Comparison of ENCODE assay signal across 19 cellular contexts in genomic region chr12:55915481-55915856, GRCh38. TPM values are rescaled to one million over a fixed set of nuclear protein-coding genes. Genes with fewer than 3 reads are reported as not detected.
A peak's percentile ranks its signal among the peaks of the same experiment; 100 is the strongest.
DNase-seq lines count a peak whose midpoint lies in the region; ATAC-seq lines count a peak whose summit lies in the region.
"Had no signal": no experiment of that assay in that cellular context is flagged by ENCODE, and none has a peak within 500 bp of the region (broad histone marks: within the 10 kb centered on the region; RNA-seq: fewer than 3 reads in every experiment).

No MANE protein-coding gene starts in this region.

- no peaks in the 10 kb centered on the region for H3K27me3 Mint-ChIP-seq in activated naive CD4-positive, alpha-beta T cell treated with anti-CD3 and anti-CD28 coated beads for 36 hours (ENCODE audit: low read depth)
- H3K27me3 Mint-ChIP-seq in activated CD8-positive, alpha-beta T cell treated with anti-CD3 and anti-CD28 coated beads, Interleukin-2, amount 10 ng/mL, durations not matched to agents 7 days and 5 days (ENCODE audit: low read depth), result no peaks in the 10 kb centered on the region

- ATAC-seq in activated CD8-positive, alpha-beta T cell treated with anti-CD3 and anti-CD28 coated beads, Interleukin-2, amount 10 ng/mL, durations not matched to agents 7 days and 5 days, result no peak
- ATAC-seq in stimulated activated effector memory CD8-positive, alpha-beta T cell treated with anti-CD3 and anti-CD28 coated beads, Interleukin-12 subunit alpha, Interleukin-12 subunit beta, amount 100 ng/mL, for 72 hours, result no peak
- ATAC-seq in HG02981 (IDR thresholded peaks at IDR 0.05; ENCODE audit: unreplicated experiment), result no peak
- no peak for ATAC-seq in HG02840 (IDR thresholded peaks at IDR 0.05; ENCODE audit: low FRiP score, unreplicated experiment)
- ATAC-seq: left cardiac atrium had no signal

- peaks cover 25% of the 10 kb centered on the region for H3K36me3 Mint-ChIP-seq in activated naive CD4-positive, alpha-beta T cell treated with anti-CD3 and anti-CD28 coated beads for 36 hours (ENCODE audit: low read depth)
- peaks cover 40% of the 10 kb centered on the region for H3K36me3 Mint-ChIP-seq in activated CD8-positive, alpha-beta T cell treated with anti-CD3 and anti-CD28 coated beads, Interleukin-2, amount 10 ng/mL, durations not matched to agents 7 days and 5 days (ENCODE audit: low read depth)
- peaks cover 77% of the 10 kb centered on the region for H3K36me3 Mint-ChIP-seq in stimulated activated effector memory CD8-positive, alpha-beta T cell treated with anti-CD3 and anti-CD28 coated beads, Interleukin-12 subunit alpha, Interleukin-12 subunit beta, amount 100 ng/mL, for 72 hours

- intact Hi-C loops in activated naive CD4-positive, alpha-beta T cell treated with anti-CD3 and anti-CD28 coated beads for 36 hours (cut with micrococcal nuclease), result loop anchor here (1.0 kb wide), 1 partner anchor 10 kb away; no protein-coding TSS in a partner anchor

- peak overlapping the region; percentile 54 for H3K27ac Mint-ChIP-seq in activated naive CD4-positive, alpha-beta T cell treated with anti-CD3 and anti-CD28 coated beads for 36 hours
- H3K27ac Mint-ChIP-seq in activated CD8-positive, alpha-beta T cell treated with anti-CD3 and anti-CD28 coated beads, Interleukin-2, amount 10 ng/mL, durations not matched to agents 7 days and 5 days, result peak overlapping the region; percentile 15
- peak overlapping the region; percentile 68 for H3K27ac Mint-ChIP-seq in stimulated activated effector memory CD8-positive, alpha-beta T cell treated with anti-CD3 and anti-CD28 coated beads, Interleukin-12 subunit alpha, Interleukin-12 subunit beta, amount 100 ng/mL, for 72 hours
- H3K27ac Mint-ChIP-seq: endodermal cell, mesothelial cell of epicardium had no signal

- no peak overlapping the region for H3K4me3 Mint-ChIP-seq in activated naive CD4-positive, alpha-beta T cell treated with anti-CD3 and anti-CD28 coated beads for 36 hours
- H3K4me3 Mint-ChIP-seq in activated CD8-positive, alpha-beta T cell treated with anti-CD3 and anti-CD28 coated beads, Interleukin-2, amount 10 ng/mL, durations not matched to agents 7 days and 5 days, result no peak overlapping the region
- no peak overlapping the region for H3K4me3 Mint-ChIP-seq in stimulated activated effector memory CD8-positive, alpha-beta T cell treated with anti-CD3 and anti-CD28 coated beads, Interleukin-12 subunit alpha, Interleukin-12 subunit beta, amount 100 ng/mL, for 72 hours
- H3K4me3 Mint-ChIP-seq: endodermal cell, mesothelial cell of epicardium had no signal

- H3K4me1 Mint-ChIP-seq in activated naive CD4-positive, alpha-beta T cell treated with anti-CD3 and anti-CD28 coated beads for 36 hours (ENCODE audit: low read depth), result peaks cover 40% of the 10 kb centered on the region
- peaks cover 35% of the 10 kb centered on the region for H3K4me1 Mint-ChIP-seq in activated CD8-positive, alpha-beta T cell treated with anti-CD3 and anti-CD28 coated beads, Interleukin-2, amount 10 ng/mL, durations not matched to agents 7 days and 5 days (ENCODE audit: low read depth)
- peaks cover 30% of the 10 kb centered on the region for H3K4me1 Mint-ChIP-seq in stimulated activated effector memory CD8-positive, alpha-beta T cell treated with anti-CD3 and anti-CD28 coated beads, Interleukin-12 subunit alpha, Interleukin-12 subunit beta, amount 100 ng/mL, for 72 hours
- H3K4me1 Mint-ChIP-seq: mesothelial cell of epicardium had no signal

- H3K9me3 Mint-ChIP-seq in activated naive CD4-positive, alpha-beta T cell treated with anti-CD3 and anti-CD28 coated beads for 36 hours, result no peaks in the 10 kb centered on the region
- no peaks in the 10 kb centered on the region for H3K9me3 Mint-ChIP-seq in activated CD8-positive, alpha-beta T cell treated with anti-CD3 and anti-CD28 coated beads, Interleukin-2, amount 10 ng/mL, durations not matched to agents 7 days and 5 days (ENCODE audit: insufficient read depth)
- H3K9me3 Mint-ChIP-seq in stimulated activated effector memory CD8-positive, alpha-beta T cell treated with anti-CD3 and anti-CD28 coated beads, Interleukin-12 subunit alpha, Interleukin-12 subunit beta, amount 100 ng/mL, for 72 hours, result no peaks in the 10 kb centered on the region
- H3K9me3 Mint-ChIP-seq: endodermal cell, mesothelial cell of epicardium had no signal

- POLR2A ChIA-PET in activated CD8-positive, alpha-beta T cell treated with anti-CD3 and anti-CD28 coated beads, Interleukin-2, amount 10 ng/mL, durations not matched to agents 7 days and 5 days (lab: Charles Lee), result interaction anchor here (0.8 to 6.2 kb wide), 5 partner anchors 10 to 21 kb away, joined by 3 to 34 read pairs (median 3); partner anchors contain the start of gene PYM1

- DNase-seq in activated naive CD4-positive, alpha-beta T cell treated with anti-CD3 and anti-CD28 coated beads for 36 hours, result no peak
- DNase-seq in activated naive CD4-positive, alpha-beta T cell treated with Interleukin-2 at 50 U/mL for 16 hours, result no peak
- DNase-seq in MV-4-11 (lab: John Stamatoyannopoulos, UW), result peak; percentile 78
- no peak for DNase-seq in activated CD8-positive, alpha-beta T cell treated with anti-CD3 and anti-CD28 coated beads, Interleukin-2, amount 10 ng/mL, durations not matched to agents 7 days and 5 days
- no peak for DNase-seq in stimulated activated effector memory CD8-positive, alpha-beta T cell treated with anti-CD3 and anti-CD28 coated beads, Interleukin-12 subunit alpha, Interleukin-12 subunit beta, amount 100 ng/mL, for 72 hours (ENCODE audit: low spot score in 2 of 2)
- no peak for DNase-seq in UCSD-AML1 (lab: John Stamatoyannopoulos, UW; ENCODE audit: unreplicated experiment)
- DNase-seq: activated CD4-positive, CD25-positive, alpha-beta regulatory T cell; anterior cingulate cortex; endodermal cell; hypothalamus; left cardiac atrium; NCI-H146; NCI-H446; nucleus accumbens; right lobe of liver; SK-N-SH had no signal

- CTCF ChIA-PET in activated naive CD4-positive, alpha-beta T cell treated with anti-CD3 and anti-CD28 coated beads for 36 hours (lab: Charles Lee), result interaction anchor here (0.6 to 1.1 kb wide), 3 partner anchors 34 to 177 kb away, joined by 3 to 4 read pairs (median 3); no protein-coding TSS in a partner anchor
- CTCF ChIA-PET in activated CD8-positive, alpha-beta T cell treated with anti-CD3 and anti-CD28 coated beads, Interleukin-2, amount 10 ng/mL, durations not matched to agents 7 days and 5 days (lab: Charles Lee), result interaction anchor here (4.7 kb wide), 1 partner anchor 11 kb away, joined by 28 read pairs; the partner anchor contains the start of gene PYM1

RNA-seq across cellular contexts. Expression of gene PYM1, which starts 12.2 kb away (rescaled TPM):
- 10 to 100 TPM; 18.8 to 19.3 TPM for total RNA-seq in activated naive CD4-positive, alpha-beta T cell treated with anti-CD3 and anti-CD28 coated beads for 36 hours
- total RNA-seq in activated CD8-positive, alpha-beta T cell treated with anti-CD3 and anti-CD28 coated beads, Interleukin-2, amount 10 ng/mL, durations not matched to agents 7 days and 5 days, result 10 to 100 TPM; 51.6 to 52.2 TPM

RNA-seq across cellular contexts. Expression of gene DGKA, which starts 15.5 kb away (rescaled TPM):
- 100 to 1,000 TPM; 285 to 331 TPM for total RNA-seq in activated naive CD4-positive, alpha-beta T cell treated with anti-CD3 and anti-CD28 coated beads for 36 hours
- total RNA-seq in activated CD8-positive, alpha-beta T cell treated with anti-CD3 and anti-CD28 coated beads, Interleukin-2, amount 10 ng/mL, durations not matched to agents 7 days and 5 days, result 100 to 1,000 TPM; 541 to 575 TPM

RNA-seq across cellular contexts. Expression of gene PMEL, which starts 50.4 kb away (rescaled TPM):
- total RNA-seq in activated naive CD4-positive, alpha-beta T cell treated with anti-CD3 and anti-CD28 coated beads for 36 hours, result 1 to 10 TPM; 1.2 to 1.5 TPM
- under 1 TPM; 0.10 to 0.55 TPM for total RNA-seq in activated CD8-positive, alpha-beta T cell treated with anti-CD3 and anti-CD28 coated beads, Interleukin-2, amount 10 ng/mL, durations not matched to agents 7 days and 5 days

RNA-seq across cellular contexts. Expression of gene CDK2, which starts 51.2 kb away (rescaled TPM):
- 100 to 1,000 TPM; 121 to 126 TPM for total RNA-seq in activated naive CD4-positive, alpha-beta T cell treated with anti-CD3 and anti-CD28 coated beads for 36 hours
- 100 to 1,000 TPM; 128 to 130 TPM for total RNA-seq in activated CD8-positive, alpha-beta T cell treated with anti-CD3 and anti-CD28 coated beads, Interleukin-2, amount 10 ng/mL, durations not matched to agents 7 days and 5 days

RNA-seq across cellular contexts. Expression of gene RAB5B, which starts 58.4 kb away (rescaled TPM):
- 10 to 100 TPM; 33.2 to 35.7 TPM for total RNA-seq in activated naive CD4-positive, alpha-beta T cell treated with anti-CD3 and anti-CD28 coated beads for 36 hours
- 10 to 100 TPM; 51.9 to 52.9 TPM for total RNA-seq in activated CD8-positive, alpha-beta T cell treated with anti-CD3 and anti-CD28 coated beads, Interleukin-2, amount 10 ng/mL, durations not matched to agents 7 days and 5 days

Comparison
In these comparisons a context has a peak if more than half of its experiments do, and no peak if none do; other contexts are left out.
1. H3K27ac Mint-ChIP-seq: peak in every context shown above with its lines; median percentile 68 in stimulated activated effector memory CD8-positive, alpha-beta T cell treated with anti-CD3 and anti-CD28 coated beads, Interleukin-12 subunit alpha, Interleukin-12 subunit beta, amount 100 ng/mL, for 72 hours; 54 in activated naive CD4-positive, alpha-beta T cell treated with anti-CD3 and anti-CD28 coated beads for 36 hours; 15 in activated CD8-positive, alpha-beta T cell treated with anti-CD3 and anti-CD28 coated beads, Interleukin-2, amount 10 ng/mL, durations not matched to agents 7 days and 5 days.